Comparison of ENCODE assay signal across 27 cellular contexts in genomic region chr3:71791634-71792033, GRCh38. TPM values are rescaled to one million over a fixed set of nuclear protein-coding genes. Genes with fewer than 3 reads are reported as not detected.
"Had no signal": no experiment of that assay in that cellular context is flagged by ENCODE, and none has a peak within 500 bp of the region (broad histone marks: within the 10 kb centered on the region; RNA-seq: fewer than 3 reads in every experiment).

No MANE protein-coding gene starts in this region.

- FAIRE-seq: keratinocyte had no signal

- H2AFZ ChIP-seq: hepatocyte had no signal

- DNase-seq: cortex of kidney; effector CD4-positive, alpha-beta T cell; foreskin keratinocyte; heart left ventricle; immature natural killer cell; left ventricle myocardium superior; lower lobe of right lung; naive thymus-derived CD8-positive, alpha-beta T cell; nephron progenitor cell; nucleus accumbens; sigmoid colon; stimulated activated CD4-positive, alpha-beta T cell treated with anti-CD3 and anti-CD28 coated beads, Interleukin-2, amount 100 ng/mL, for 24 hours; stimulated activated CD4-positive, alpha-beta T cell treated with anti-CD3 and anti-CD28 coated beads, Interleukin-4, amount 100 ng/mL, for 24 hours; stimulated activated naive CD4-positive, alpha-beta T cell treated with Interleukin-2 at 50 U/mL for 16 hours; stomach; thyroid gland; trophoblast cell had no signal

- H3K4me2 ChIP-seq: hepatocyte had no signal

- H3K27ac ChIP-seq: foreskin keratinocyte, gastroesophageal sphincter, heart left ventricle, hepatocyte, lower lobe of right lung, prostate gland, right atrium auricular region, sigmoid colon, stomach, thyroid gland, vagina had no signal

- H3K27me3 ChIP-seq: gastroesophageal sphincter, right atrium auricular region, thyroid gland, vagina had no signal

- H3K4me3 ChIP-seq: gastroesophageal sphincter, heart left ventricle, hepatocyte, lower lobe of right lung, prostate gland, right atrium auricular region, sigmoid colon, stomach, thyroid gland, vagina had no signal

- H3K36me3 ChIP-seq: gastroesophageal sphincter, heart left ventricle, lower lobe of right lung, prostate gland, right atrium auricular region, sigmoid colon, stomach, thyroid gland, vagina had no signal

- H3K9me3 ChIP-seq: gastroesophageal sphincter, heart left ventricle, lower lobe of right lung, prostate gland, right atrium auricular region, sigmoid colon, stomach, thyroid gland, vagina had no signal

- H3K79me2 ChIP-seq: hepatocyte had no signal

- H3K4me1 ChIP-seq: foreskin keratinocyte, gastroesophageal sphincter, heart left ventricle, lower lobe of right lung, prostate gland, right atrium auricular region, sigmoid colon, stomach, thyroid gland, vagina had no signal

RNA-seq across cellular contexts. Expression of gene PROK2, which starts 6.7 kb away (rescaled TPM):
- total RNA-seq: dermis microvascular lymphatic vessel endothelial cell; foreskin keratinocyte; hepatocyte; myocyte; naive thymus-derived CD8-positive, alpha-beta T cell; osteocyte; sigmoid colon; stomach; thyroid gland; ureter had no signal
- polyA plus RNA-seq: foreskin keratinocyte, hepatocyte, immature natural killer cell, keratinocyte had no signal

RNA-seq across cellular contexts. Expression of gene GPR27, which starts 38.0 kb away (rescaled TPM):
- total RNA-seq: dermis microvascular lymphatic vessel endothelial cell, myocyte had no signal
